19 cellular contexts compared by ENCODE assay signal in genomic region chr2:54444503-54444902, GRCh38.
"Had no signal": no experiment of that assay in that cellular context is flagged by ENCODE, and none has a peak within 500 bp of the region (broad histone marks: within the 10 kb centered on the region; RNA-seq: fewer than 3 reads in every experiment).

No MANE protein-coding gene starts in this region.

- H3K27me3 ChIP-seq: neural progenitor cell, spleen had no signal

- H3K27ac ChIP-seq: neural progenitor cell, spleen, WERI-Rb-1 had no signal

- H3K4me2 ChIP-seq: neural progenitor cell had no signal

- H3K4me1 ChIP-seq: neural progenitor cell, spleen had no signal

- ATAC-seq: activated CD8-positive, alpha-beta T cell treated with anti-CD3 and anti-CD28 coated beads, Interleukin-2, amount 10 ng/mL, durations not matched to agents 7 days and 5 days; esophagus mucosa; left colon; naive thymus-derived CD8-positive, alpha-beta T cell; T-cell had no signal

- H2AFZ ChIP-seq: neural progenitor cell had no signal

- DNase-seq: activated CD4-positive, alpha-beta T cell treated with anti-CD3 and anti-CD28 coated beads, Interleukin-2, amount 10 ng/mL, durations not matched to agents 7 days and 5 days; activated CD4-positive, CD25-positive, alpha-beta regulatory T cell treated with anti-CD3 and anti-CD28 coated beads, Interleukin-2, amount 50 U/mL, for 72 hours; activated CD8-positive, alpha-beta T cell treated with anti-CD3 and anti-CD28 coated beads, Interleukin-2, amount 10 ng/mL, durations not matched to agents 7 days and 5 days; activated gamma-delta T cell treated with Interleukin-2 at 50 U/mL for 16 hours; activated T-cell treated with anti-CD3 and anti-CD28 coated beads, Interleukin-2, amount 50 U/mL, for 1 hour; anterior cingulate cortex; caudate nucleus; effector CD8-positive, alpha-beta T cell; foreskin melanocyte; glutamatergic neuron; left colon; naive thymus-derived CD8-positive, alpha-beta T cell; spleen; stimulated activated CD4-positive, alpha-beta T cell treated with anti-CD3 and anti-CD28 coated beads, Interleukin-4, amount 100 ng/mL, for 1 hour; stimulated activated naive CD4-positive, alpha-beta T cell treated with Interleukin-2 at 50 U/mL for 16 hours; T-cell; WERI-Rb-1 had no signal

- H3K9ac ChIP-seq: neural progenitor cell had no signal

- H3K4me3 ChIP-seq: neural progenitor cell, spleen had no signal

- H3K36me3 ChIP-seq: neural progenitor cell, spleen, WERI-Rb-1 had no signal

- H3K9me3 ChIP-seq: spleen had no signal
